ENCODE assay signal across 10 cellular contexts in genomic region chr15:36877796-36878744, GRCh38.
DNase-seq lines count a peak whose midpoint lies in the region; ATAC-seq and TF ChIP-seq lines count a peak whose summit lies in the region.
"Had no signal": no experiment of that assay in that cellular context is flagged by ENCODE, and none has a peak within 500 bp of the region (broad histone marks: within the 10 kb centered on the region; RNA-seq: fewer than 3 reads in every experiment).

No MANE protein-coding gene starts in this region.

- H3K36me3 ChIP-seq in MM.1S (replicated peaks; ENCODE audit: insufficient read depth, low read length) (no peaks in the 10 kb centered on the region), smooth muscle cell (ENCODE audit: low read depth) (no peaks in the 10 kb centered on the region)

- H3K4me2 ChIP-seq in MM.1S (ENCODE audit: low read depth, low read length) (peak overlapping the region; percentile 64), smooth muscle cell (peak overlapping the region; percentile 80)

- peak overlapping the region; percentile 50 for H3K4me3 ChIP-seq in MM.1S (ENCODE audit: low read length)
- peak overlapping the region; percentile 18 for H3K4me3 ChIP-seq in right cardiac atrium (ENCODE audit: low read length)
- peak overlapping the region; percentile 18 for H3K4me3 ChIP-seq in smooth muscle cell

- no peaks in the 10 kb centered on the region for H3K79me2 ChIP-seq in MM.1S (ENCODE audit: low read length)
- H3K79me2 ChIP-seq in smooth muscle cell (ENCODE audit: low read depth): no peaks in the 10 kb centered on the region

- H3K9me2 ChIP-seq in MM.1S (replicated peaks; ENCODE audit: insufficient read depth, low read length): no peaks in the 10 kb centered on the region

- peaks cover 6% of the 10 kb centered on the region; the same call in 1 of the 2 replicates for H3K27me3 ChIP-seq in MM.1S (replicated peaks; ENCODE audit: insufficient read depth, low read length)
- no peaks in the 10 kb centered on the region for H3K27me3 ChIP-seq in right cardiac atrium (ENCODE audit: control insufficient read depth, insufficient read depth)
- H3K27me3 ChIP-seq in smooth muscle cell (ENCODE audit: low read depth): peaks cover 57% of the 10 kb centered on the region

- peak overlapping the region; percentile 87 for H2AFZ ChIP-seq in MM.1S (ENCODE audit: low read length)
- peak overlapping the region; percentile 28 for H2AFZ ChIP-seq in smooth muscle cell (ENCODE audit: low read depth)

- ATAC-seq in GM19463 (IDR thresholded peaks at IDR 0.05; ENCODE audit: unreplicated experiment): peak; percentile 64
- peak; percentile 68 to 73 for ATAC-seq in right cardiac atrium

- intact Hi-C loops in right cardiac atrium (cut with DNase I): no loop called here

- no peaks in the 10 kb centered on the region for H3F3A ChIP-seq in MM.1S (ENCODE audit: insufficient read depth, low read length)
- no peaks in the 10 kb centered on the region for H3F3A ChIP-seq in smooth muscle cell (ENCODE audit: low read depth)

- no peak for DNase-seq in MM.1S
- peak; percentile 25 to 63 (median 53) for DNase-seq in right cardiac atrium
- DNase-seq in smooth muscle cell (lab: John Stamatoyannopoulos, UW; ENCODE audit: unreplicated experiment): no peak
- DNase-seq in AG08395 (ENCODE audit: low spot score): no peak
- no peak for DNase-seq in cortex of kidney (lab: John Stamatoyannopoulos, UW)
- DNase-seq in activated CD4-positive, alpha-beta T cell treated with anti-CD3 and anti-CD28 coated beads, Interleukin-2, amount 50 U/mL, for 4 hours: no peak
- DNase-seq: activated CD4-positive, alpha-beta T cell treated with anti-CD3 and anti-CD28 coated beads for 1 hour; hippocampal formation; NCI-H226 had no signal

- no peaks in the 10 kb centered on the region for H4K20me1 ChIP-seq in MM.1S (ENCODE audit: insufficient read depth, low read length)
- no peaks in the 10 kb centered on the region for H4K20me1 ChIP-seq in smooth muscle cell (ENCODE audit: low read depth)

- WGBS in right cardiac atrium: 28% methylated on average over 41 of the region's 41 CpGs
- 11% methylated on average over 41 of the region's 41 CpGs for WGBS in smooth muscle cell (ENCODE audit: low lambda C conversion rate)

- H3K9ac ChIP-seq in MM.1S (ENCODE audit: low read length): peak overlapping the region; percentile 1; the same call in 1 of the 2 replicates
- H3K9ac ChIP-seq in smooth muscle cell (ENCODE audit: low read depth): no peak overlapping the region

- H3K27ac ChIP-seq in MM.1S (ENCODE audit: low read length) (peak overlapping the region; percentile 0; the same call in 1 of the 2 replicates), right cardiac atrium (ENCODE audit: low read length) (no peak overlapping the region), smooth muscle cell (ENCODE audit: low read depth) (no peak overlapping the region)

- H3K4me1 ChIP-seq in MM.1S (ENCODE audit: low read length) (no peaks in the 10 kb centered on the region), right cardiac atrium (ENCODE audit: control insufficient read depth, insufficient read depth, low read length) (peaks cover 6% of the 10 kb centered on the region), smooth muscle cell (ENCODE audit: low read depth) (peaks cover 31% of the 10 kb centered on the region)

- TF ChIP-seq CTCF in MM.1S (IDR thresholded peaks at IDR 0.05; ENCODE audit: low read length): no peak
- no peak for TF ChIP-seq CTCF in smooth muscle cell (IDR thresholded peaks at IDR 0.05; ENCODE audit: borderline replicate concordance, insufficient read depth, poor library complexity, severe bottlenecking)

- no peaks in the 10 kb centered on the region for H3K9me3 ChIP-seq in MM.1S (replicated peaks; ENCODE audit: insufficient read depth, low read length)
- H3K9me3 ChIP-seq in right cardiac atrium (ENCODE audit: control insufficient read depth, low read length): no peaks in the 10 kb centered on the region
- H3K9me3 ChIP-seq in smooth muscle cell (replicated peaks; ENCODE audit: low read depth): no peaks in the 10 kb centered on the region

Comparison
In these comparisons a context has a peak if more than half of its experiments do, and no peak if none do; other contexts are left out.
1. DNase-seq: peak in right cardiac atrium (3 of 3); none in MM.1S (single experiment), smooth muscle cell (single experiment), AG08395 (single experiment), cortex of kidney (single experiment) and activated CD4-positive, alpha-beta T cell treated with anti-CD3 and anti-CD28 coated beads, Interleukin-2, amount 50 U/mL, for 4 hours (0 of 2).
2. Peak in every context shown above with its lines, with median percentiles within 50 percentile points of each other: H3K4me3 ChIP-seq.